Comparison of ENCODE assay signal across 8 cellular contexts in the genomic region with DNA sequence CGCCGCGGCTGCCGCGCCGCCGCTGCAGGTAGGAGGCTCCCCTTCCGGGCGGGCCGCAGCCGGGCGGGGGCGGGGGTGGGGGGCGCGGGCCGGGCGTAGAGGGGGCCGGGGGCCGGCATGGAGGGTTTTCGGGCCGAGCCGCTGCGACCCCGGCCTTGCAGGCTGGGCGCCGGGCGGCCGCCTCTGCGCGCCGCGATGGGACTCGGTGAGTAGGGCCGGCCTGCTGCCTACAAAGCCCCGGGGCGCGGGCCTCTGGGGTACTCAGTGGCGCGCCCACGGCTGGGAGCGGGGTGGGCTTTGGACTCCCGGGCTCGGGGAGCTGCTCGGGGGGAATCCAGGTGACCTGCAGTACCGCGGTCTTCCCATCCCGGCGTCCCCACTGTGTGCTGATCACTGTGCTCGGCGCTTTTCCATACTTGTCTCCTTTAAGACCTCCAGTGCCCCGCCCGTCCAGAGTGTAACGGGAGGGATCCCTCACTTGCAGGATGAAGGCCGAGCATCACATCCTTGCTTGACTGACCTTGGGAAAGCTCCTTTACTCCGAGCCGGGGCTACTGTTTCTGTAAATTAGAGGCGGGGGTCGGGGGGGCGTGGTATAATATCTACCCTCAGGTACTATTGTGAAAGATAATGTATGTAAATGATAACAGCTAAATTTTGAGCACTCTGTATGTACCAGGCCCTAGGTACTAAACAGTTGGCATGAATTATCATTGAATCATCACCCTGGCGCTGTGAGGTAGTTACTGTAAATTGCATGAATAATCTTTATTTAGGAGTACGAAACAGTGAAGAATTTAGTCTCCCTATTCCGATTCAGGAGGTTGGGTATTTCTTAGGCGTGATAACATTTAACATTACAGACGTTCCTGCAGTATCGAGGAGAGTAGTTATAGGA. TPM values are rescaled to one million over a fixed set of nuclear protein-coding genes. Genes with fewer than 3 reads are reported as not detected.
DNase-seq lines count a peak whose midpoint lies in the region; ATAC-seq and TF ChIP-seq lines count a peak whose summit lies in the region.

No MANE protein-coding gene starts in this region.

- intact Hi-C loops in activated CD4-positive, alpha-beta memory T cell treated with anti-CD3 and anti-CD28 coated beads for 36 hours (cut with micrococcal nuclease) = loop anchor here (2.0 to 10.0 kb wide), 3 partner anchors 75 to 967 kb away; a partner anchor contains a TSS
- intact Hi-C loops in mucosa of descending colon (cut with DNase I, micrococcal nuclease) = no loop called here

- no peaks in the 10 kb centered on the region for H3K9me3 Mint-ChIP-seq in activated CD4-positive, alpha-beta memory T cell treated with anti-CD3 and anti-CD28 coated beads for 36 hours

- DNase-seq in NCI-H146 (lab: John Stamatoyannopoulos, UW) (peak; percentile 66), NCI-H146 treated with DMSO at 0.1 percent for 48 hours (lab: John Stamatoyannopoulos, UW; ENCODE audit: unreplicated experiment) (no peak), NCI-H128 (lab: John Stamatoyannopoulos, UW; ENCODE audit: unreplicated experiment) (peak; percentile 23), erythroblast (lab: John Stamatoyannopoulos, UW) (peak; percentile 71 to 72), mucosa of descending colon (peak; percentile 60 to 67 (median 66)), superior temporal gyrus (ENCODE audit: extremely low spot score) (peak; percentile 61)
- DNase-seq in activated CD4-positive, alpha-beta memory T cell treated with anti-CD3 and anti-CD28 coated beads for 36 hours = peak; percentile 36

- H3K9me3 ChIP-seq in mucosa of descending colon = no peaks in the 10 kb centered on the region

- TF ChIP-seq POLR2A in erythroblast (IDR thresholded peaks at IDR 0.05; ENCODE audit: low read length) = no peak

- peak; percentile 55 for ATAC-seq in HG02678 (IDR thresholded peaks at IDR 0.05; ENCODE audit: unreplicated experiment)
- ATAC-seq in mucosa of descending colon = peak; percentile 59

- H3K36me3 ChIP-seq in mucosa of descending colon (ENCODE audit: low read depth) = no peaks in the 10 kb centered on the region

- CTCF ChIA-PET in activated CD4-positive, alpha-beta memory T cell treated with anti-CD3 and anti-CD28 coated beads for 36 hours (lab: Charles Lee) = interaction anchor here (6.6 kb wide), 1 partner anchor 9 kb away, joined by 48 read pairs; no protein-coding TSS in a partner anchor

- H3K36me3 Mint-ChIP-seq in activated CD4-positive, alpha-beta memory T cell treated with anti-CD3 and anti-CD28 coated beads for 36 hours = peaks cover 3% of the 10 kb centered on the region

- POLR2A ChIA-PET in activated CD4-positive, alpha-beta memory T cell treated with anti-CD3 and anti-CD28 coated beads for 36 hours (lab: Charles Lee) = interaction anchor here (0.6 to 2.0 kb wide), 3 partner anchors 10 to 70 kb away, joined by 3 to 7 read pairs (median 4); no protein-coding TSS in a partner anchor

- H3K4me3 ChIP-seq in mucosa of descending colon = peak overlapping the region; percentile 68

- peak overlapping the region; percentile 78 for H3K4me3 Mint-ChIP-seq in activated CD4-positive, alpha-beta memory T cell treated with anti-CD3 and anti-CD28 coated beads for 36 hours

- H3K4me1 ChIP-seq in mucosa of descending colon (ENCODE audit: low read depth) = peaks cover 4% of the 10 kb centered on the region

- TF ChIP-seq CTCF in mucosa of descending colon (IDR thresholded peaks at IDR 0.05) = no peak

- H3K27ac Mint-ChIP-seq in activated CD4-positive, alpha-beta memory T cell treated with anti-CD3 and anti-CD28 coated beads for 36 hours = peak overlapping the region; percentile 64

- no peaks in the 10 kb centered on the region for H3K27me3 Mint-ChIP-seq in activated CD4-positive, alpha-beta memory T cell treated with anti-CD3 and anti-CD28 coated beads for 36 hours

- H3K4me1 Mint-ChIP-seq in activated CD4-positive, alpha-beta memory T cell treated with anti-CD3 and anti-CD28 coated beads for 36 hours (ENCODE audit: low read depth) = peaks cover 40% of the 10 kb centered on the region

RNA-seq across cellular contexts. Expression of a gene that starts 0.7 kb away (rescaled TPM):
- 10 to 100 TPM; 16.3 to 18.3 TPM for total RNA-seq in activated CD4-positive, alpha-beta memory T cell treated with anti-CD3 and anti-CD28 coated beads for 36 hours
- total RNA-seq in mucosa of descending colon = 10 to 100 TPM in 2 of 3 donors, 1 to 10 TPM in 1; 6.2 to 18.1 (median 10.5) TPM

RNA-seq across cellular contexts. Expression of a gene that starts 45.3 kb away (rescaled TPM):
- total RNA-seq in activated CD4-positive, alpha-beta memory T cell treated with anti-CD3 and anti-CD28 coated beads for 36 hours = under 1 TPM; 0.24 to 0.95 TPM
- total RNA-seq in mucosa of descending colon = under 1 TPM in 2 of 3 donors, not detected in 1; 0.38 to 0.98 TPM
